ENCODE assay signal across 1 cellular context in the genomic region with DNA sequence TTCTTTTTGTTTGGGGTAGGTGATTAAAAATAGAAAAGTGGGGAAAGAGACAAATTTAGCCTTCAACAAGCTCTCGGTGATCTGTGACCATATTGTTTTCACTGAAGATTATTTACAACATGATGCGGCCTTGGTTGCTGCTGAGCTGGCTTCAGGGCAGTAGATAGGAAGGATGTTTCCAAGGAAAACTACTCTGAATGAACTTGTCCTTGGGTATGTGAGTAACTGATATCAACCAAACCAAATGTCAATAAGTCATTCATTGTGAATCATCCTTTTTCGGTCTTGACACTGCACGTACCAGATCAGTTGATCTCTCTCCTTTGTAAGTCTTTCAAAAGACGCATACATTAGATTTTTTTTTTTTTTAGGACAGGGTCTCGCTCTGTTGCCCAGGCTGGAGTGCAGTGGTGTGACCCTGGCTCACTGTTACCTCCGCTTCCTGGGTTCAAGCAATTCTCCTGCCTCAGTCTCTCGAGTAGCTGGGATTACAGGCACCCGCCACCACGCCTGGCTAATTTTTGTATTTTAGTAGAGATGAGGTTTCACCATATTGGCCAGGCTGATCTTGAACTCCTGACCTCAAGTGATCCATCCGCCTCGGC.
A peak's percentile ranks its signal among the peaks of the same experiment; 100 is the strongest.
TF ChIP-seq lines count a peak whose summit lies in the region.

No MANE protein-coding gene starts in this region.

TF ChIP-seq in K562, 482 proteins besides CTCF, POLR2A, EP300 and RAD21:
- TF ChIP-seq ZNF121 (CRISPR knock-in tag; conservative IDR thresholded peaks at IDR 0.05) (peak; percentile 88), MEIS2 (IDR thresholded peaks at IDR 0.05; ENCODE audit: partially characterized antibody) (peak; percentile 74), CBFA2T3 (IDR thresholded peaks at IDR 0.05) (peak; percentile 62), FOSL1 (tag; conservative IDR thresholded peaks at IDR 0.05) (peak; percentile 66), SMARCA4 (IDR thresholded peaks at IDR 0.05) (peak; percentile 35; the same call in 1 of the 2 replicates), TCF3 (CRISPR knock-in tag; IDR thresholded peaks at IDR 0.05) (peak; percentile 65), JUND (IDR thresholded peaks at IDR 0.05; ENCODE audit: borderline replicate concordance, low read depth, low read length) (peak; percentile 32; the same call in 1 of the 2 replicates), JUND (tag; IDR thresholded peaks at IDR 0.05; ENCODE audit: borderline replicate concordance, low read depth, low read length) (peak; percentile 40; the same call in 1 of the 3 replicates), FOXA3 (CRISPR knock-in tag; conservative IDR thresholded peaks at IDR 0.05 in 1 of 2, IDR thresholded peaks at IDR 0.05 in 1 of 2) (0 out of 4 replicates have a peak, but pooled peaks of 1 of the 2 experiments have one; percentile 39), ARID1B (IDR thresholded peaks at IDR 0.05) (peak; percentile 63), CBFA2T2 (conservative IDR thresholded peaks at IDR 0.05) (0 out of 2 replicates have a peak, but pooled peaks have one; percentile 3), DPF2 (IDR thresholded peaks at IDR 0.05) (0 out of 2 replicates have a peak, but pooled peaks have one; percentile 15)
- TF ChIP-seq, protein P1, sequence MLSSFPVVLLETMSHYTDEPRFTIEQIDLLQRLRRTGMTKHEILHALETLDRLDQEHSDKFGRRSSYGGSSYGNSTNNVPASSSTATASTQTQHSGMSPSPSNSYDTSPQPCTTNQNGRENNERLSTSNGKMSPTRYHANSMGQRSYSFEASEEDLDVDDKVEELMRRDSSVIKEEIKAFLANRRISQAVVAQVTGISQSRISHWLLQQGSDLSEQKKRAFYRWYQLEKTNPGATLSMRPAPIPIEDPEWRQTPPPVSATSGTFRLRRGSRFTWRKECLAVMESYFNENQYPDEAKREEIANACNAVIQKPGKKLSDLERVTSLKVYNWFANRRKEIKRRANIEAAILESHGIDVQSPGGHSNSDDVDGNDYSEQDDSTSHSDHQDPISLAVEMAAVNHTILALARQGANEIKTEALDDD (IDR thresholded peaks at IDR 0.05) = peak; percentile 34; the same call in 1 of the 2 replicates
- TF ChIP-seq, protein P2, sequence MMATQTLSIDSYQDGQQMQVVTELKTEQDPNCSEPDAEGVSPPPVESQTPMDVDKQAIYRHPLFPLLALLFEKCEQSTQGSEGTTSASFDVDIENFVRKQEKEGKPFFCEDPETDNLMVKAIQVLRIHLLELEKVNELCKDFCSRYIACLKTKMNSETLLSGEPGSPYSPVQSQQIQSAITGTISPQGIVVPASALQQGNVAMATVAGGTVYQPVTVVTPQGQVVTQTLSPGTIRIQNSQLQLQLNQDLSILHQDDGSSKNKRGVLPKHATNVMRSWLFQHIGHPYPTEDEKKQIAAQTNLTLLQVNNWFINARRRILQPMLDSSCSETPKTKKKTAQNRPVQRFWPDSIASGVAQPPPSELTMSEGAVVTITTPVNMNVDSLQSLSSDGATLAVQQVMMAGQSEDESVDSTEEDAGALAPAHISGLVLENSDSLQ (IDR thresholded peaks at IDR 0.05) = peak; percentile 36; the same call in 1 of the 2 replicates
